8 cellular contexts compared by ENCODE assay signal in genomic region chr14:39469094-39469710, GRCh38. TPM values are rescaled to one million over a fixed set of nuclear protein-coding genes. Genes with fewer than 3 reads are reported as not detected.
DNase-seq lines count a peak whose midpoint lies in the region; ATAC-seq and TF ChIP-seq lines count a peak whose summit lies in the region.

No MANE protein-coding gene starts in this region.

- H3K9ac ChIP-seq in Karpas-422 (ENCODE audit: low read length): no peak overlapping the region

- H3K4me3 ChIP-seq in Karpas-422 (ENCODE audit: low read length): no peak overlapping the region
- H3K4me3 ChIP-seq in stomach: no peak overlapping the region

- no peak overlapping the region for H3K27ac Mint-ChIP-seq in activated naive CD4-positive, alpha-beta T cell treated with anti-CD3 and anti-CD28 coated beads, Interleukin-2, amount 50 U/mL, for 72 hours
- H3K27ac Mint-ChIP-seq in natural killer cell: no peak overlapping the region

- WGBS in stomach, 5 donors: 44 to 58% (median 50%) methylated on average over 5 of the region's 5 CpGs

- H3K27me3 Mint-ChIP-seq in natural killer cell (ENCODE audit: low read depth in 2 of 2): peaks cover 26 to 33% of the 10 kb centered on the region in 2 donors

- TF ChIP-seq CTCF in natural killer cell (IDR thresholded peaks at IDR 0.05): no peak
- TF ChIP-seq CTCF in stomach (IDR thresholded peaks at IDR 0.05): no peak

- no peak overlapping the region for H3K4me3 Mint-ChIP-seq in natural killer cell

- H3K4me1 ChIP-seq in Karpas-422 (ENCODE audit: low read length) (peaks cover 3% of the 10 kb centered on the region; the same call in 1 of the 2 replicates), stomach (no peaks in the 10 kb centered on the region)

- no peaks in the 10 kb centered on the region for H4K20me1 ChIP-seq in Karpas-422 (ENCODE audit: insufficient read depth, low read depth, low read length)

- TF ChIP-seq EP300 in stomach (IDR thresholded peaks at IDR 0.05): no peak

- H3K9me2 ChIP-seq in Karpas-422 (replicated peaks; ENCODE audit: insufficient read depth, low read length): no peaks in the 10 kb centered on the region

- H3K4me1 Mint-ChIP-seq in natural killer cell: no peaks in the 10 kb centered on the region

- no peaks in the 10 kb centered on the region for H3K36me3 ChIP-seq in Karpas-422 (ENCODE audit: insufficient read depth, low read length)
- peaks cover 0 to 5% (median 0%) of the 10 kb centered on the region in 4 donors for H3K36me3 ChIP-seq in stomach

- no peak overlapping the region for H3K4me2 ChIP-seq in Karpas-422 (ENCODE audit: low read depth, low read length, poor library complexity, severe bottlenecking)

- ATAC-seq in GM21786 (IDR thresholded peaks at IDR 0.05; ENCODE audit: unreplicated experiment): peak; percentile 97
- peak; percentile 72 to 75 for ATAC-seq in activated naive CD4-positive, alpha-beta T cell treated with anti-CD3 and anti-CD28 coated beads, Interleukin-2, amount 50 U/mL, for 72 hours
- peak in 2 of 3 donors; percentile 49 to 62 for ATAC-seq in natural killer cell

- H3K79me2 ChIP-seq in Karpas-422 (ENCODE audit: low read length): no peaks in the 10 kb centered on the region

- H3K36me3 Mint-ChIP-seq in activated naive CD4-positive, alpha-beta T cell treated with anti-CD3 and anti-CD28 coated beads, Interleukin-2, amount 50 U/mL, for 72 hours: no peaks in the 10 kb centered on the region
- H3K36me3 Mint-ChIP-seq in natural killer cell: no peaks in the 10 kb centered on the region

- TF ChIP-seq POLR2A in stomach (IDR thresholded peaks at IDR 0.05): no peak

- no peak overlapping the region for H3K27ac ChIP-seq in Karpas-422 (ENCODE audit: low read length)
- H3K27ac ChIP-seq in stomach: no peak overlapping the region

- H2AFZ ChIP-seq in Karpas-422 (ENCODE audit: low read length): no peak overlapping the region

- no peaks in the 10 kb centered on the region for H3K9me3 Mint-ChIP-seq in activated naive CD4-positive, alpha-beta T cell treated with anti-CD3 and anti-CD28 coated beads, Interleukin-2, amount 50 U/mL, for 72 hours
- no peaks in the 10 kb centered on the region for H3K9me3 Mint-ChIP-seq in natural killer cell

- H3K9me3 ChIP-seq in Karpas-422 (ENCODE audit: low read length): no peaks in the 10 kb centered on the region
- no peaks in the 10 kb centered on the region for H3K9me3 ChIP-seq in stomach

- peak; percentile 66 for DNase-seq in activated effector memory CD4-positive, alpha-beta T cell treated with anti-CD3 and anti-CD28 coated beads, Interleukin-2, amount 50 U/mL, for 16 hours
- no peak for DNase-seq in activated effector memory CD4-positive, alpha-beta T cell treated with Interleukin-2 at 50 U/mL for 16 hours
- DNase-seq in Karpas-422 (peak; percentile 87), natural killer cell (peak; percentile 20), stomach (no peak), NCI-H2227 treated with DMSO at 0.1 percent for 48 hours (lab: John Stamatoyannopoulos, UW) (no peak)
- no peak for DNase-seq in activated naive CD4-positive, alpha-beta T cell treated with anti-CD3 and anti-CD28 coated beads, Interleukin-2, amount 50 U/mL, for 72 hours (ENCODE audit: low spot score in 2 of 2)

- intact Hi-C loops in natural killer cell (cut with micrococcal nuclease): no loop called here
- intact Hi-C loops in stomach (cut with DNase I; ENCODE audit: low total_unique reads): no loop called here

- no peaks in the 10 kb centered on the region for H3K27me3 ChIP-seq in Karpas-422 (ENCODE audit: low read length)
- H3K27me3 ChIP-seq in stomach: no peaks in the 10 kb centered on the region

RNA-seq across cellular contexts. Expression of gene FBXO33, which starts 37.0 kb away (rescaled TPM):
- total RNA-seq in Karpas-422 (2014; rRNA removed; shearing (Covaris generic); ENCODE audit: low replicate concordance): 35.3 and 63.7 TPM in 2 replicates
- 10 to 100 TPM; 15.6 to 25.9 TPM for total RNA-seq in activated naive CD4-positive, alpha-beta T cell treated with anti-CD3 and anti-CD28 coated beads, Interleukin-2, amount 50 U/mL, for 72 hours
- total RNA-seq in natural killer cell (10 to 100 TPM; 45.7 to 54.1 (median 50.2) TPM), stomach (10 to 100 TPM in 3 of 5 donors, 1 to 10 TPM in 2; 4.7 to 30.1 (median 10.4) TPM)
- 1 to 10 TPM; 3.4 to 7.0 (median 6.9) TPM for polyA plus RNA-seq in stomach

Comparison
In these comparisons a context has a peak if more than half of its experiments do, and no peak if none do; other contexts are left out.
1. DNase-seq: peak in activated effector memory CD4-positive, alpha-beta T cell treated with anti-CD3 and anti-CD28 coated beads, Interleukin-2, amount 50 U/mL, for 16 hours (single experiment), Karpas-422 (single experiment) and natural killer cell (single experiment); none in activated effector memory CD4-positive, alpha-beta T cell treated with Interleukin-2 at 50 U/mL for 16 hours (single experiment), activated naive CD4-positive, alpha-beta T cell treated with anti-CD3 and anti-CD28 coated beads, Interleukin-2, amount 50 U/mL, for 72 hours (0 of 2), stomach (single experiment) and NCI-H2227 treated with DMSO at 0.1 percent for 48 hours (single experiment).
2. Peak in every context shown above with its lines, with median percentiles within 50 percentile points of each other: ATAC-seq.